8 cellular contexts compared by ENCODE assay signal in genomic region chr6:170290306-170291128, GRCh38. TPM values are rescaled to one million over a fixed set of nuclear protein-coding genes. Genes with fewer than 3 reads are reported as not detected.
DNase-seq lines count a peak whose midpoint lies in the region; ATAC-seq and TF ChIP-seq lines count a peak whose summit lies in the region.

DLL1 (minus strand) TSS chr6:170291078; CDS start chr6:170290139, 939 bp downstream.

- no peaks in the 10 kb centered on the region for H3K9me3 Mint-ChIP-seq in CD8-positive, alpha-beta T cell

- H3K27me3 ChIP-seq in CD8-positive, alpha-beta T cell (ENCODE audit: insufficient read depth, low read length), result peaks cover 4% of the 10 kb centered on the region
- H3K27me3 ChIP-seq in Panc1 (ENCODE audit: control insufficient read depth, insufficient read depth, low read length) (peaks cover 37% of the 10 kb centered on the region), body of pancreas (peaks cover 0 to 6% of the 10 kb centered on the region in 2 donors)

- peaks cover 47% of the 10 kb centered on the region for H3K4me1 Mint-ChIP-seq in CD8-positive, alpha-beta T cell (ENCODE audit: low read depth)

- DNase-seq in CD8-positive, alpha-beta T cell, result peak in 3 of 7 experiments; percentile 42 to 58 (median 46)
- DNase-seq in Panc1 (ENCODE audit: low read depth, low spot score) (no peak), body of pancreas (peak in 3 of 4 donors; percentile 53 to 70 (median 60)), retinal pigment epithelial cell (ENCODE audit: low read depth) (no peak), OCI-M1 (lab: John Stamatoyannopoulos, UW) (no peak)

- H3K4me1 ChIP-seq in CD8-positive, alpha-beta T cell (ENCODE audit: insufficient read depth, low read length), result peaks cover 47% of the 10 kb centered on the region
- H3K4me1 ChIP-seq in Panc1 (ENCODE audit: control insufficient read depth, insufficient read depth, low read length), result peaks cover 11% of the 10 kb centered on the region
- peaks cover 68% of the 10 kb centered on the region for H3K4me1 ChIP-seq in body of pancreas

- no peaks in the 10 kb centered on the region for H3K36me3 ChIP-seq in CD8-positive, alpha-beta T cell (ENCODE audit: insufficient read depth, low read length)
- H3K36me3 ChIP-seq in Panc1 (ENCODE audit: control insufficient read depth, insufficient read depth, low read length), result no peaks in the 10 kb centered on the region
- no peaks in the 10 kb centered on the region for H3K36me3 ChIP-seq in body of pancreas (replicated peaks in 1 of 2; ENCODE audit: insufficient read depth in 1 of 2, low read depth in 2 of 2)

- H3K4me3 Mint-ChIP-seq in CD8-positive, alpha-beta T cell, result peak within 1 kb of the TSS; percentile 87

- intact Hi-C loops in CD8-positive, alpha-beta T cell (cut with DNase I, micrococcal nuclease), result loop anchor here (2.0 to 5.0 kb wide), 3 partner anchors 16 to 203 kb away; partner anchors contain the start of gene FAM120B (in 2 of the 2)
- intact Hi-C loops in Panc1 (cut with micrococcal nuclease; ENCODE audit: unreplicated experiment) (loop anchor here (5.0 to 10.0 kb wide), 2 partner anchors 234 to 498 kb away; no protein-coding TSS in a partner anchor), body of pancreas (cut with DNase I) (no loop called here)

- peaks cover 29% of the 10 kb centered on the region for H3K27me3 Mint-ChIP-seq in CD8-positive, alpha-beta T cell (ENCODE audit: low read depth)

- TF ChIP-seq CTCF in CD8-positive, alpha-beta T cell (IDR thresholded peaks at IDR 0.05), result no peak
- TF ChIP-seq CTCF in Panc1 (IDR thresholded peaks at IDR 0.05) (no peak), body of pancreas (IDR thresholded peaks at IDR 0.05) (no peak), retinal pigment epithelial cell (conservative IDR thresholded peaks at IDR 0.05; ENCODE audit: low read depth, low read length) (no peak)

- peak within 1 kb of the TSS; percentile 44 for H3K27ac ChIP-seq in CD8-positive, alpha-beta T cell (ENCODE audit: low read depth, low read length)
- H3K27ac ChIP-seq in Panc1 (ENCODE audit: low read length) (no peak within 1 kb of the TSS), body of pancreas (peak within 1 kb of the TSS; percentile 10 to 80 (median 56))

- in situ Hi-C loops in Panc1 (cut with HindIII; ENCODE audit: low pct_unique_long_range_greater_than_20kb, low sequenced_read_pairs), result no loop called here

- peak within 1 kb of the TSS; percentile 70 for H3K27ac Mint-ChIP-seq in CD8-positive, alpha-beta T cell

- peaks cover 16% of the 10 kb centered on the region for H3K36me3 Mint-ChIP-seq in CD8-positive, alpha-beta T cell

- no peaks in the 10 kb centered on the region for H3K9me3 ChIP-seq in CD8-positive, alpha-beta T cell (ENCODE audit: low read length)
- H3K9me3 ChIP-seq in Panc1 (ENCODE audit: control insufficient read depth, insufficient read depth, low read depth, low read length) (no peaks in the 10 kb centered on the region), body of pancreas (no peaks in the 10 kb centered on the region)

- TF ChIP-seq POLR2A in body of pancreas (IDR thresholded peaks at IDR 0.05), result peak in 2 of 3 donors; percentile 67 to 87

- WGBS in body of pancreas, 2 donors, result 0% methylated on average over 11 to 81 of the region's 81 CpGs

- no TSS peak for BruUV-seq in Panc1 (replicated peaks; lab: Mats Ljungman, UMichigan)

- peak; percentile 16 for ATAC-seq in CD8-positive, alpha-beta T cell
- peak; percentile 31 for ATAC-seq in HG02885 (IDR thresholded peaks at IDR 0.05; ENCODE audit: poor library complexity, unreplicated experiment)
- ATAC-seq in Panc1, result peak; percentile 66
- peak; percentile 28 for ATAC-seq in body of pancreas
- no peak for ATAC-seq in HG02623 (IDR thresholded peaks at IDR 0.05; ENCODE audit: unreplicated experiment)

- POLR2A ChIA-PET in CD8-positive, alpha-beta T cell (lab: Charles Lee), result interaction anchor here (0.7 to 4.6 kb wide), 6 partner anchors 19 to 331 kb away, joined by 3 to 41 read pairs (median 3); partner anchors contain the start of gene PDCD2
- POLR2A ChIA-PET in Panc1 (lab: Charles Lee), result interaction anchor here (0.6 kb wide), 1 partner anchor 55 kb away, joined by 4 read pairs; no protein-coding TSS in a partner anchor

- H3K4me3 ChIP-seq in CD8-positive, alpha-beta T cell (ENCODE audit: low read depth, low read length), result peak within 1 kb of the TSS; percentile 79
- peak within 1 kb of the TSS; percentile 66 to 70 for H3K4me3 ChIP-seq in Panc1 (ENCODE audit: low read depth in 2 of 2, low read length in 2 of 2)
- H3K4me3 ChIP-seq in body of pancreas, result peak within 1 kb of the TSS; percentile 58 to 68
- peak within 1 kb of the TSS; percentile 44 for H3K4me3 ChIP-seq in iPS-11a (ENCODE audit: low read depth, low read length)
- peak within 1 kb of the TSS; percentile 37 for H3K4me3 ChIP-seq in retinal pigment epithelial cell (ENCODE audit: low read length)

- CTCF ChIA-PET in CD8-positive, alpha-beta T cell (lab: Charles Lee), result interaction anchor here (0.8 to 5.7 kb wide), 5 partner anchors 10 to 459 kb away, joined by 3 to 39 read pairs (median 8); no protein-coding TSS in a partner anchor
- CTCF ChIA-PET in Panc1 (lab: Charles Lee), result interaction anchor here (0.6 to 3.1 kb wide), 5 partner anchors 113 to 500 kb away, joined by 3 to 18 read pairs (median 4); no protein-coding TSS in a partner anchor

RNA-seq across cellular contexts. Expression of gene DLL1, which starts in this region (rescaled TPM):
- total RNA-seq in CD8-positive, alpha-beta T cell, result 10 to 100 TPM; 17.8 to 19.9 TPM
- total RNA-seq in Panc1 (2021; ENCODE audit: unreplicated experiment) (2.4 TPM), body of pancreas (10 to 100 TPM in 1 of 2 donors, 1 to 10 TPM in 1; 6.0 to 13.2 TPM)
- polyA plus RNA-seq in Panc1 (2012; ENCODE audit: insufficient read length), result 1.6 TPM

Comparison
In these comparisons a context has a peak if more than half of its experiments do, and no peak if none do; other contexts are left out.
1. DNase-seq: peak in body of pancreas (3 of 4); none in Panc1 (single experiment), retinal pigment epithelial cell (single experiment) and OCI-M1 (single experiment).
2. Peak in every context shown above with its lines, with median percentiles within 50 percentile points of each other: H3K4me3 ChIP-seq.